Comparison of ENCODE assay signal across 8 cellular contexts in the genomic region with DNA sequence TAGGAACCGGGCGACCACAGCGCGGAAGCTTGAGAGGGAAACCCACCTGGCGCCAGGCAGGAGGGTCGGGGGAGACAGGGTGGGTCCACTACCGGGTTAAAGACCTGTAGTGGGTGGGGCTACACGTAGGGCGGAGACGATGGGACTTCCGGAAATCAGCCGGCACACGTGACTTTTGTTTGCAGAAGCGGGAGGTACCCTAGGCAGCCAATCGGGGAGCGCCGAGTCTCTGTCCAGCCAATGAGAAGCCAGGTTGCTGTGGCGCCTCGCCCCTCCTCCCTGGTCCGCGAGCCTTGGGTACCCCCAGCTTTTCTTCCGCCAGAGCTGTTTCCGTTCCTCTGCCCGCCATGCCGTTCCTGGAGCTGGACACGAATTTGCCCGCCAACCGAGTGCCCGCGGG. TPM values are rescaled to one million over a fixed set of nuclear protein-coding genes. Genes with fewer than 3 reads are reported as not detected.
DNase-seq lines count a peak whose midpoint lies in the region; ATAC-seq and TF ChIP-seq lines count a peak whose summit lies in the region.
"Not testable (repeated sequence)": the region's sequence is repeated elsewhere in the genome, so short reads cannot be mapped to it uniquely, and the experiment has no call there.

A gene (plus strand): TSS at position 321 of the 400 bp plus-strand sequence. CDS start 27 bp downstream, at position 348.

- ATAC-seq in GM18498 (IDR thresholded peaks at IDR 0.05; ENCODE audit: unreplicated experiment) (peak; percentile 92), GM19351 (IDR thresholded peaks at IDR 0.05; ENCODE audit: unreplicated experiment) (peak; percentile 90), GM21737 (IDR thresholded peaks at IDR 0.05; ENCODE audit: unreplicated experiment) (peak; percentile 77), HG02981 (IDR thresholded peaks at IDR 0.05; ENCODE audit: unreplicated experiment) (peak; percentile 93), HG03460 (IDR thresholded peaks at IDR 0.05; ENCODE audit: unreplicated experiment) (peak; percentile 88), heart left ventricle (peak; percentile 90 to 98 (median 94)), psoas muscle (peak; percentile 96 to 98 (median 98))
- ATAC-seq in activated CD8-positive, alpha-beta memory T cell treated with anti-CD3 and anti-CD28 coated beads, Interleukin-2, amount 10 ng/mL, durations not matched to agents 7 days and 5 days, result peak; percentile 99

- not testable (repeated sequence) for H3K4me1 Mint-ChIP-seq in activated CD8-positive, alpha-beta memory T cell treated with anti-CD3 and anti-CD28 coated beads, Interleukin-2, amount 10 ng/mL, durations not matched to agents 7 days and 5 days

- H3K4me3 Mint-ChIP-seq in activated CD8-positive, alpha-beta memory T cell treated with anti-CD3 and anti-CD28 coated beads, Interleukin-2, amount 10 ng/mL, durations not matched to agents 7 days and 5 days, result not testable (repeated sequence)

- H3K36me3 Mint-ChIP-seq in activated CD8-positive, alpha-beta memory T cell treated with anti-CD3 and anti-CD28 coated beads, Interleukin-2, amount 10 ng/mL, durations not matched to agents 7 days and 5 days, result peaks cover 22% of the 10 kb centered on the region

- H3K4me3 ChIP-seq in heart left ventricle, psoas muscle: not testable (repeated sequence)

- peaks cover 0 to 22% (median under 1%) of the 10 kb centered on the region in 12 donors for H3K4me1 ChIP-seq in heart left ventricle
- not testable (repeated sequence) for H3K4me1 ChIP-seq in psoas muscle

- H3K27me3 ChIP-seq in heart left ventricle; psoas muscle (ENCODE audit: insufficient read depth in 3 of 3, low read length in 2 of 3): not testable (repeated sequence)

- not testable (repeated sequence) for H3K27ac ChIP-seq in heart left ventricle, psoas muscle

- not testable (repeated sequence) for TF ChIP-seq CTCF in heart left ventricle (IDR thresholded peaks at IDR 0.05); psoas muscle (IDR thresholded peaks at IDR 0.05)

- H3K36me3 ChIP-seq in heart left ventricle, result peaks cover 0 to 26% (median 23%) of the 10 kb centered on the region in 9 donors
- peaks cover 0 to 26% of the 10 kb centered on the region in 2 donors for H3K36me3 ChIP-seq in psoas muscle (ENCODE audit: insufficient read depth in 1 of 2, low read depth in 1 of 2)

- DNase-seq in activated CD8-positive, alpha-beta memory T cell treated with anti-CD3 and anti-CD28 coated beads, Interleukin-2, amount 10 ng/mL, durations not matched to agents 7 days and 5 days; heart left ventricle; psoas muscle: not testable (repeated sequence)

- H3K27ac Mint-ChIP-seq in activated CD8-positive, alpha-beta memory T cell treated with anti-CD3 and anti-CD28 coated beads, Interleukin-2, amount 10 ng/mL, durations not matched to agents 7 days and 5 days, result not testable (repeated sequence)

- intact Hi-C loops in heart left ventricle (cut with DNase I), result loop anchor here in 2 of 10 donors (5.0 kb wide), 1 partner anchor 34 kb away; no protein-coding TSS in a partner anchor
- intact Hi-C loops in psoas muscle (cut with DNase I), result not testable (repeated sequence)

- not testable (repeated sequence) for TF ChIP-seq POLR2A in heart left ventricle (IDR thresholded peaks at IDR 0.05)

- H3K9me3 ChIP-seq in heart left ventricle, psoas muscle: not testable (repeated sequence)

- not testable (repeated sequence) for H3K27me3 Mint-ChIP-seq in activated CD8-positive, alpha-beta memory T cell treated with anti-CD3 and anti-CD28 coated beads, Interleukin-2, amount 10 ng/mL, durations not matched to agents 7 days and 5 days

- WGBS in heart left ventricle, 4 donors, result no CpG with 5 or more reads among the region's 30 CpGs
- no CpG with 5 or more reads among the region's 30 CpGs for WGBS in psoas muscle, 3 donors

- CTCF ChIA-PET in activated CD8-positive, alpha-beta memory T cell treated with anti-CD3 and anti-CD28 coated beads, Interleukin-2, amount 10 ng/mL, durations not matched to agents 7 days and 5 days (lab: Charles Lee), result not testable (repeated sequence)

- H3K9me3 Mint-ChIP-seq in activated CD8-positive, alpha-beta memory T cell treated with anti-CD3 and anti-CD28 coated beads, Interleukin-2, amount 10 ng/mL, durations not matched to agents 7 days and 5 days (ENCODE audit: low read depth), result not testable (repeated sequence)

RNA-seq across cellular contexts. Expression of the gene that starts here (rescaled TPM):
- not detected for total RNA-seq in activated CD8-positive, alpha-beta memory T cell treated with anti-CD3 and anti-CD28 coated beads, Interleukin-2, amount 10 ng/mL, durations not matched to agents 7 days and 5 days
- total RNA-seq in heart left ventricle, result 1 to 10 TPM in 5 of 9 donors, not detected in 4; 1.1 to 2.3 (median 2.2) TPM
- polyA plus RNA-seq in heart left ventricle, result 1 to 10 TPM; 2.8 to 6.7 TPM
- 1 to 10 TPM in 1 of 4 donors, under 1 TPM in 3; 0.77 to 2.4 (median 0.96) TPM for total RNA-seq in psoas muscle
- 1 to 10 TPM in 2 of 3 donors, under 1 TPM in 1; 0.94 to 6.6 (median 1.6) TPM for polyA plus RNA-seq in psoas muscle

Comparison
In these comparisons a context has a peak if more than half of its experiments do, and no peak if none do; other contexts are left out.
1. Peak in ATAC-seq in activated CD8-positive, alpha-beta memory T cell treated with anti-CD3 and anti-CD28 coated beads, Interleukin-2, amount 10 ng/mL, durations not matched to agents 7 days and 5 days; RNA of the gene not detected or under 1 TPM.